ENCODE assay signal across 8 cellular contexts in genomic region chr2:9207641-9208301, GRCh38. TPM values are rescaled to one million over a fixed set of nuclear protein-coding genes. Genes with fewer than 3 reads are reported as not detected.
DNase-seq lines count a peak whose midpoint lies in the region; ATAC-seq and TF ChIP-seq lines count a peak whose summit lies in the region.

No MANE protein-coding gene starts in this region.

- H3K18ac ChIP-seq in IMR-90 (ENCODE audit: low read depth, low read length) = peak overlapping the region; percentile 63

- dilution Hi-C loops in IMR-90 (cut with HindIII; ENCODE audit: low sequenced_read_pairs, unreplicated experiment) = no loop called here

- intact Hi-C loops in IMR-90 (cut with micrococcal nuclease) (loop anchor here (1.0 to 5.0 kb wide), 5 partner anchors 27 to 215 kb away; partner anchors contain the start of genes CPSF3 and ITGB1BP1), gastrocnemius medialis (cut with DNase I; ENCODE audit: low total_unique reads) (loop anchor here (2.0 to 10.0 kb wide), 5 partner anchors 50 to 215 kb away; partner anchors contain the start of genes CPSF3, ITGB1BP1 and MBOAT2)
- intact Hi-C loops in activated CD8-positive, alpha-beta T cell treated with anti-CD3 and anti-CD28 coated beads for 36 hours (cut with micrococcal nuclease) = no loop called here

- in situ Hi-C loops in IMR-90 (cut with MboI; ENCODE audit: low sequenced_read_pairs) = loop anchor here (10.0 kb wide), 1 partner anchor 127 kb away; no protein-coding TSS in a partner anchor
- in situ Hi-C loops in gastrocnemius medialis (cut with MboI; ENCODE audit: low sequenced_read_pairs in 4 of 4) = loop anchor here in 2 of 4 donors (10.0 kb wide), 1 partner anchor 127 kb away; no protein-coding TSS in a partner anchor

- TF ChIP-seq POLR2A in IMR-90 (IDR thresholded peaks at IDR 0.05; ENCODE audit: low read depth, low read length) = no peak
- TF ChIP-seq POLR2A in gastrocnemius medialis (IDR thresholded peaks at IDR 0.05) = no peak

- TF ChIP-seq RAD21 in IMR-90 (IDR thresholded peaks at IDR 0.05; ENCODE audit: low read length) = no peak

- peak overlapping the region; percentile 72; the same call in 1 of the 2 replicates for H2BK120ac ChIP-seq in IMR-90 (ENCODE audit: low read depth, low read length)

- H3K4me3 Mint-ChIP-seq in activated CD8-positive, alpha-beta T cell treated with anti-CD3 and anti-CD28 coated beads for 36 hours = peak overlapping the region; percentile 29

- no peaks in the 10 kb centered on the region for H3K27me3 ChIP-seq in IMR-90 (ENCODE audit: control insufficient read depth, insufficient read depth, low read length)
- no peaks in the 10 kb centered on the region for H3K27me3 ChIP-seq in hepatocyte
- H3K27me3 ChIP-seq in gastrocnemius medialis = peaks cover 0 to 8% (median 3%) of the 10 kb centered on the region in 3 donors

- H3K9me3 Mint-ChIP-seq in activated CD8-positive, alpha-beta T cell treated with anti-CD3 and anti-CD28 coated beads for 36 hours = no peaks in the 10 kb centered on the region

- H4K8ac ChIP-seq in IMR-90 (ENCODE audit: low read depth in 2 of 2, low read length in 2 of 2) = peak overlapping the region; percentile 7 to 68; a peak in 2 of 4 replicates

- BruUV-seq in IMR-90 (replicated peaks; lab: Mats Ljungman, UMichigan) = no TSS peak

- peak overlapping the region; percentile 18; the same call in 1 of the 3 replicates for H2BK15ac ChIP-seq in IMR-90 (ENCODE audit: low read depth, low read length)

- peak overlapping the region; percentile 99 for H3K23ac ChIP-seq in IMR-90 (ENCODE audit: low read depth, low read length)

- peak overlapping the region; percentile 55 for H4K5ac ChIP-seq in IMR-90 (ENCODE audit: low read depth, low read length)

- H3K36me3 ChIP-seq in IMR-90 (ENCODE audit: control insufficient read depth, insufficient read depth, low read length) = no peaks in the 10 kb centered on the region
- H3K36me3 ChIP-seq in hepatocyte (replicated peaks; ENCODE audit: insufficient read depth, low read depth) = no peaks in the 10 kb centered on the region
- no peaks in the 10 kb centered on the region for H3K36me3 ChIP-seq in gastrocnemius medialis

- no peaks in the 10 kb centered on the region for H3K9me3 ChIP-seq in IMR-90 (ENCODE audit: control insufficient read depth, insufficient read depth, low read length)
- no peaks in the 10 kb centered on the region for H3K9me3 ChIP-seq in hepatocyte (ENCODE audit: low read depth)
- no peaks in the 10 kb centered on the region for H3K9me3 ChIP-seq in gastrocnemius medialis

- peaks cover 56% of the 10 kb centered on the region for H3K79me2 ChIP-seq in hepatocyte

- no peak for TF ChIP-seq CTCF in IMR-90 (conservative IDR thresholded peaks at IDR 0.05; ENCODE audit: low read depth, low read length)
- no peak for TF ChIP-seq CTCF in activated CD8-positive, alpha-beta T cell treated with anti-CD3 and anti-CD28 coated beads for 36 hours (IDR thresholded peaks at IDR 0.05)
- TF ChIP-seq CTCF in hepatocyte (IDR thresholded peaks at IDR 0.05; ENCODE audit: poor library complexity) = no peak
- no peak for TF ChIP-seq CTCF in gastrocnemius medialis (IDR thresholded peaks at IDR 0.05 in 4 of 5, conservative IDR thresholded peaks at IDR 0.05 in 1 of 5)

- H2BK20ac ChIP-seq in IMR-90 (ENCODE audit: low read depth, low read length) = peak overlapping the region; percentile 69

- peak overlapping the region; percentile 82 for H2BK5ac ChIP-seq in IMR-90 (ENCODE audit: low read depth, low read length, poor library complexity, severe bottlenecking)

- 0% methylated on average over 4 of the region's 34 CpGs; no CpG with 5 or more reads in 1 of the 2 experiments for WGBS in IMR-90 (ENCODE audit: extremely low coverage in 2 of 2, insufficient read length in 1 of 2), 2 experiments
- 3% methylated on average over 26 of the region's 34 CpGs for WGBS in hepatocyte (ENCODE audit: low lambda C conversion rate, missing lambda C conversion rate)

- H4K20me1 ChIP-seq in IMR-90 (ENCODE audit: insufficient read depth, low read length) = peaks cover 36% of the 10 kb centered on the region; the same call in 1 of the 2 replicates
- peaks cover 24% of the 10 kb centered on the region for H4K20me1 ChIP-seq in hepatocyte (ENCODE audit: insufficient read depth, poor library complexity, severe bottlenecking)

- peak; percentile 36 for DNase-seq in DMS53 treated with DMSO at 0.1 percent for 48 hours (lab: John Stamatoyannopoulos, UW; ENCODE audit: unreplicated experiment)
- no peak for DNase-seq in IMR-90
- DNase-seq in activated CD8-positive, alpha-beta T cell treated with anti-CD3 and anti-CD28 coated beads for 36 hours = no peak
- DNase-seq in hepatocyte (ENCODE audit: low spot score) = peak; percentile 57
- DNase-seq in gastrocnemius medialis = no peak
- DNase-seq in occipital lobe (lab: John Stamatoyannopoulos, UW) = no peak
- no peak for DNase-seq in kidney glomerular epithelial cell (lab: John Stamatoyannopoulos, UW)

- peaks cover 38% of the 10 kb centered on the region for H3K27me3 Mint-ChIP-seq in activated CD8-positive, alpha-beta T cell treated with anti-CD3 and anti-CD28 coated beads for 36 hours

- peak overlapping the region; percentile 85 for H3K4ac ChIP-seq in IMR-90 (ENCODE audit: low read depth, low read length)

- H3K4me3 ChIP-seq in IMR-90 (ENCODE audit: insufficient read depth, low read depth, low read length) (peak overlapping the region; percentile 96), hepatocyte (peak overlapping the region; percentile 87), gastrocnemius medialis (peak overlapping the region; percentile 52 to 71 (median 67))

- peak overlapping the region; percentile 61 for H4K91ac ChIP-seq in IMR-90 (ENCODE audit: insufficient read depth, low read depth, low read length)

- ATAC-seq in IMR-90 (ENCODE audit: low read depth) (no peak), gastrocnemius medialis (no peak), GM19452 (IDR thresholded peaks at IDR 0.05; ENCODE audit: unreplicated experiment) (no peak)
- ATAC-seq in activated CD8-positive, alpha-beta T cell treated with anti-CD3 and anti-CD28 coated beads for 36 hours = no peak

- H3K27ac Mint-ChIP-seq in activated CD8-positive, alpha-beta T cell treated with anti-CD3 and anti-CD28 coated beads for 36 hours = no peak overlapping the region

- H2AK9ac ChIP-seq in IMR-90 (replicated peaks; ENCODE audit: low read depth, low read length, poor library complexity) = peak overlapping the region; percentile 97

- H3K27ac ChIP-seq in IMR-90 (ENCODE audit: insufficient read depth, low read length) (peak overlapping the region; percentile 80), hepatocyte (peak overlapping the region; percentile 88), gastrocnemius medialis (peak overlapping the region; percentile 62 to 81 (median 74))

- H3K4me1 ChIP-seq in IMR-90 (ENCODE audit: control insufficient read depth, insufficient read depth, low read length) = peaks cover 8% of the 10 kb centered on the region
- H3K4me1 ChIP-seq in hepatocyte (ENCODE audit: insufficient read depth) = peaks cover 24% of the 10 kb centered on the region
- peaks cover 13 to 38% of the 10 kb centered on the region in 2 donors for H3K4me1 ChIP-seq in gastrocnemius medialis

- H3K36me3 Mint-ChIP-seq in activated CD8-positive, alpha-beta T cell treated with anti-CD3 and anti-CD28 coated beads for 36 hours (ENCODE audit: low read depth) = no peaks in the 10 kb centered on the region

- peaks cover 2% of the 10 kb centered on the region for H3K4me1 Mint-ChIP-seq in activated CD8-positive, alpha-beta T cell treated with anti-CD3 and anti-CD28 coated beads for 36 hours (ENCODE audit: low read depth)

- H3K56ac ChIP-seq in IMR-90 (ENCODE audit: extremely low read depth, insufficient read depth, low read length) = peak overlapping the region; percentile 58

- H2AK5ac ChIP-seq in IMR-90 (ENCODE audit: low read depth, low read length) = peak overlapping the region; percentile 96

- H2AFZ ChIP-seq in IMR-90 (replicated peaks; ENCODE audit: low read length, poor library complexity) (peak overlapping the region; percentile 74), hepatocyte (peak overlapping the region; percentile 87)

- POLR2A ChIA-PET in IMR-90 (lab: Charles Lee; ENCODE audit: unreplicated experiment) = no interaction called here
- POLR2A ChIA-PET in activated CD8-positive, alpha-beta T cell treated with anti-CD3 and anti-CD28 coated beads for 36 hours (lab: Charles Lee) = no interaction called here

- peaks cover under 1 to 35% of the 10 kb centered on the region in 2 experiments; a peak in 3 of 4 replicates for H3K79me1 ChIP-seq in IMR-90 (ENCODE audit: low read depth in 1 of 2, low read length in 2 of 2)

- H3K9me1 ChIP-seq in IMR-90 (ENCODE audit: insufficient read depth, low read length) = peaks cover 14% of the 10 kb centered on the region

- H3K9me2 ChIP-seq in hepatocyte (replicated peaks; ENCODE audit: insufficient read depth) = no peaks in the 10 kb centered on the region

- H3K4me2 ChIP-seq in IMR-90 (ENCODE audit: low read depth, low read length) = peak overlapping the region; percentile 95
- peak overlapping the region; percentile 90 for H3K4me2 ChIP-seq in hepatocyte

- CTCF ChIA-PET in IMR-90 (lab: Yijun Ruan, JAX) = interaction anchor here (1.1 to 1.3 kb wide), 2 partner anchors 16 to 126 kb away, joined by 3 to 4 read pairs; no protein-coding TSS in a partner anchor
- CTCF ChIA-PET in activated CD8-positive, alpha-beta T cell treated with anti-CD3 and anti-CD28 coated beads for 36 hours (lab: Charles Lee) = no interaction called here

- H3K9ac ChIP-seq in IMR-90 (ENCODE audit: low read depth, low read length) = peak overlapping the region; percentile 91

- H3K14ac ChIP-seq in IMR-90 (replicated peaks; ENCODE audit: low read depth, low read length) = peak overlapping the region; percentile 94

TF ChIP-seq in IMR-90, 13 proteins besides CTCF, POLR2A, EP300 and RAD21 (continues in another document):
- TF ChIP-seq RCOR1 (IDR thresholded peaks at IDR 0.05; ENCODE audit: insufficient replicate concordance, low read length) (no peak), ELK1 (IDR thresholded peaks at IDR 0.05; ENCODE audit: borderline replicate concordance, low read depth, low read length) (no peak)

RNA-seq across cellular contexts. Expression of gene ASAP2, which starts 1.2 kb away (rescaled TPM):
- total RNA-seq in IMR-90 (2012; rRNA removed) (19.7 and 26.9 TPM in 2 replicates), hepatocyte (17.1 and 21.3 TPM in 2 replicates), gastrocnemius medialis (1 to 10 TPM; 1.9 to 4.0 (median 3.4) TPM), occipital lobe (31.0 TPM)
- polyA plus RNA-seq in IMR-90 (2012; rRNA removed) (25.0 and 28.1 TPM in 2 replicates), hepatocyte (13.7 and 15.4 TPM in 2 replicates)
- 10.0 and 11.4 TPM in 2 replicates for polyA plus RNA-seq in IMR-90 (2012; cell fraction: cytosol; rRNA removed)
- 23.8 and 56.1 TPM in 2 replicates for polyA plus RNA-seq in IMR-90 (2012; cell fraction: nucleus; rRNA removed; ENCODE audit: low replicate concordance)
- total RNA-seq in activated CD8-positive, alpha-beta T cell treated with anti-CD3 and anti-CD28 coated beads for 36 hours = not detected

Comparison
In these comparisons a context has a peak if more than half of its experiments do, and no peak if none do; other contexts are left out.
1. DNase-seq: peak in DMS53 treated with DMSO at 0.1 percent for 48 hours (single experiment) and hepatocyte (single experiment); none in IMR-90 (single experiment), activated CD8-positive, alpha-beta T cell treated with anti-CD3 and anti-CD28 coated beads for 36 hours (single experiment), gastrocnemius medialis (0 of 2), occipital lobe (single experiment) and kidney glomerular epithelial cell (single experiment).
2. Peak in every context shown above with its lines, with median percentiles within 50 percentile points of each other: H3K27ac ChIP-seq and H3K4me3 ChIP-seq.